8 cellular contexts compared by ENCODE assay signal in the genomic region with DNA sequence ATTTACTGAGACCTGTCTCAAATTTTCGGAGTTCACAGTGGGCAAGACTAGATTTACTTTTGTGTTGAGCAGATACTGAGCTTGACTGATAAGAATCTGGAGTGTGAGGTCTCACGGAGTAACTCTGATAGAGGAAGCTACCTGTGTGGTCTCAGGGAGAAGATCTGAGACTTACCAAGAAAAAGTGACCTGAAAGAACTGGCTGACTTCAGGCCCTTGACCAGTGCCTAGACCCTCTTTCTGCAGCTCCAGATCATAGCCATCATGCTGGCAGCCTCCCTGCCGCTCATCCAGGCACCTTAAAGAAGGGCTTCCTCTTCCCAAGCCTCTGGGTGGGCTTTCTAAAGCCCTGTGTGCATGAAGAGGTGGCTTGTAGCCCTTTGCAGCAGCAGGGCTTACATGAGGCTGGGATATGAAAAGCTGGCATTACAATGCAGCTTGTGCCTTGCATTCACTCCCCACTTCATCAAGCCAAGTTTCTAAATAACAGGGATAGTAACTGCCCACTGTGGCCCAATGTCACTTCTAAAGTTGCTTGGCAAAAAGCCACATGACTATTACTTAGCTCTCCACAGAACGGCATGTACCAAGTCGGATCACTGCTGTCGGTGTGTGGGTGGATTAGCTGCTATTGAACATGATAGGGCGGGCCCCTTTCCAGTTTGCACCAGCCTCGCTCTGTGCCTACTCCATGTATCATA.
DNase-seq lines count a peak whose midpoint lies in the region; ATAC-seq and TF ChIP-seq lines count a peak whose summit lies in the region.
"Not testable (repeated sequence)": the region's sequence is repeated elsewhere in the genome, so short reads cannot be mapped to it uniquely, and the experiment has no call there.

No MANE protein-coding gene starts in this region.

- not testable (repeated sequence) for H3K27me3 ChIP-seq in GM23338 (ENCODE audit: insufficient read depth); lower lobe of right lung (ENCODE audit: low read depth); psoas muscle (ENCODE audit: insufficient read depth in 3 of 3, low read length in 2 of 3); thoracic aorta (replicated peaks; ENCODE audit: insufficient read depth)

- DNase-seq in GM23338 (ENCODE audit: low spot score); T-helper 17 cell; left cardiac atrium; lower lobe of right lung; psoas muscle; thoracic aorta (ENCODE audit: low spot score): not testable (repeated sequence)

- not testable (repeated sequence) for H3K4me3 Mint-ChIP-seq in GM23338; T-helper 17 cell; activated T-helper 17 cell treated with anti-CD3 and anti-CD28 coated beads, Interleukin-2, amount 50 U/mL, for 72 hours

- WGBS in psoas muscle, 3 donors, result no CpG with 5 or more reads among the region's 8 CpGs

- H3K36me3 Mint-ChIP-seq in GM23338 (ENCODE audit: low read depth); T-helper 17 cell (ENCODE audit: low read depth); activated T-helper 17 cell treated with anti-CD3 and anti-CD28 coated beads, Interleukin-2, amount 50 U/mL, for 72 hours (ENCODE audit: low read depth): not testable (repeated sequence)

- TF ChIP-seq CTCF in GM23338 (conservative IDR thresholded peaks at IDR 0.05; ENCODE audit: low read depth in 2 of 2); lower lobe of right lung (IDR thresholded peaks at IDR 0.05); psoas muscle (IDR thresholded peaks at IDR 0.05); thoracic aorta (IDR thresholded peaks at IDR 0.05): not testable (repeated sequence)

- not testable (repeated sequence) for H3K4me1 Mint-ChIP-seq in GM23338; T-helper 17 cell; activated T-helper 17 cell treated with anti-CD3 and anti-CD28 coated beads, Interleukin-2, amount 50 U/mL, for 72 hours

- not testable (repeated sequence) for H2AFZ ChIP-seq in GM23338

- not testable (repeated sequence) for H3K79me2 ChIP-seq in GM23338 (replicated peaks; ENCODE audit: insufficient read depth)

- H4K20me1 ChIP-seq in GM23338 (replicated peaks; ENCODE audit: insufficient read depth), result not testable (repeated sequence)

- not testable (repeated sequence) for H3K27ac ChIP-seq in GM23338 (ENCODE audit: low read depth); lower lobe of right lung; psoas muscle; thoracic aorta

- not testable (repeated sequence) for H3K9me3 Mint-ChIP-seq in GM23338; activated T-helper 17 cell treated with anti-CD3 and anti-CD28 coated beads, Interleukin-2, amount 50 U/mL, for 72 hours

- H3F3A ChIP-seq in GM23338 (replicated peaks; ENCODE audit: low read depth), result not testable (repeated sequence)

- not testable (repeated sequence) for H3K27ac Mint-ChIP-seq in GM23338; T-helper 17 cell; activated T-helper 17 cell treated with anti-CD3 and anti-CD28 coated beads, Interleukin-2, amount 50 U/mL, for 72 hours

- intact Hi-C loops in left cardiac atrium (cut with DNase I); lower lobe of right lung (cut with DNase I); psoas muscle (cut with DNase I): not testable (repeated sequence)

- H3K27me3 Mint-ChIP-seq in GM23338 (ENCODE audit: insufficient read depth, low read depth, poor library complexity); T-helper 17 cell; activated T-helper 17 cell treated with anti-CD3 and anti-CD28 coated beads, Interleukin-2, amount 50 U/mL, for 72 hours: not testable (repeated sequence)

- H3K4me3 ChIP-seq in GM23338, lower lobe of right lung, psoas muscle, thoracic aorta: not testable (repeated sequence)

- not testable (repeated sequence) for H3K9me2 ChIP-seq in GM23338 (ENCODE audit: insufficient read depth)

- ATAC-seq in GM23338, result peak; percentile 73
- ATAC-seq in T-helper 17 cell, result peak; percentile 27
- ATAC-seq in activated T-helper 17 cell treated with anti-CD3 and anti-CD28 coated beads, Interleukin-2, amount 50 U/mL, for 72 hours (replicated peaks), result peak; percentile 35
- ATAC-seq in esophagus mucosa, result peak; percentile 98
- peak; percentile 88 to 93 for ATAC-seq in left cardiac atrium
- peak; percentile 96 to 98 for ATAC-seq in lower lobe of right lung
- peak; percentile 84 to 93 (median 88) for ATAC-seq in psoas muscle
- ATAC-seq in thoracic aorta (ENCODE audit: insufficient number of reproducible peaks, low FRiP score, low read depth), result peak; percentile 98

- not testable (repeated sequence) for H3K9me3 ChIP-seq in T-helper 17 cell (ENCODE audit: control insufficient read depth, low read length, poor library complexity, severe bottlenecking); lower lobe of right lung; psoas muscle; thoracic aorta

- H3K36me3 ChIP-seq in GM23338 (ENCODE audit: insufficient read depth); lower lobe of right lung; psoas muscle (ENCODE audit: insufficient read depth in 1 of 2, low read depth in 1 of 2); thoracic aorta: not testable (repeated sequence)

- not testable (repeated sequence) for H3K4me2 ChIP-seq in GM23338

- not testable (repeated sequence) for H3K4me1 ChIP-seq in GM23338 (ENCODE audit: insufficient read depth); lower lobe of right lung; psoas muscle; thoracic aorta (ENCODE audit: control insufficient read depth in 1 of 2, low read depth in 2 of 2)

Comparison
In these comparisons a context has a peak if more than half of its experiments do, and no peak if none do; other contexts are left out.
1. ATAC-seq: peak in every context shown above with its lines; median percentile 98 in esophagus mucosa; 98 in thoracic aorta; 97 in lower lobe of right lung; 90 in left cardiac atrium; 88 in psoas muscle; 73 in GM23338; 35 in activated T-helper 17 cell treated with anti-CD3 and anti-CD28 coated beads, Interleukin-2, amount 50 U/mL, for 72 hours; 27 in T-helper 17 cell.